13 cellular contexts compared by ENCODE assay signal in genomic region chr9:137460363-137461315, GRCh38. TPM values are rescaled to one million over a fixed set of nuclear protein-coding genes. Genes with fewer than 3 reads are reported as not detected.
DNase-seq lines count a peak whose midpoint lies in the region; ATAC-seq and TF ChIP-seq lines count a peak whose summit lies in the region.
"Had no signal": no experiment of that assay in that cellular context is flagged by ENCODE, and none has a peak within 500 bp of the region (broad histone marks: within the 10 kb centered on the region; RNA-seq: fewer than 3 reads in every experiment).

No MANE protein-coding gene starts in this region.

- no peak overlapping the region for H4K8ac ChIP-seq in H9 (replicated peaks; ENCODE audit: insufficient read length, low read depth, low read length)

- H2BK120ac ChIP-seq in H9 (ENCODE audit: low read depth, low read length, poor library complexity, severe bottlenecking): no peak overlapping the region

- no peak overlapping the region for H3K23ac ChIP-seq in H9 (ENCODE audit: insufficient read length, low read depth, low read length)

- H3K4me1 ChIP-seq in H9 (ENCODE audit: insufficient read depth, low read length) (no peaks in the 10 kb centered on the region), ovary (ENCODE audit: insufficient read depth) (peaks cover 9% of the 10 kb centered on the region)

- TF ChIP-seq CTCF in CD14-positive monocyte (IDR thresholded peaks at IDR 0.05) (no peak), H9 (conservative IDR thresholded peaks at IDR 0.05) (no peak), ovary (IDR thresholded peaks at IDR 0.05) (no peak)

- intact Hi-C loops in CD14-positive monocyte (cut with micrococcal nuclease): loop anchor here in 1 of 2 donors (10.0 kb wide), 1 partner anchor 144 kb away; the partner anchor contains the start of gene ARRDC1
- intact Hi-C loops in dendritic cell treated with granulocyte-macrophage colony-stimulating factor and Interleukin-4, amounts not matched to agents 40 ng/mL and 50 ng/mL, for 4 days (cut with micrococcal nuclease): no loop called here
- intact Hi-C loops in ovary (cut with DNase I): no loop called here

- H3K4me3 ChIP-seq in ovary: no peak overlapping the region

- H3K56ac ChIP-seq in H9 (ENCODE audit: insufficient read length, low read depth, low read length): no peak overlapping the region

- peaks cover 3% of the 10 kb centered on the region for H3K4me1 Mint-ChIP-seq in CD14-positive monocyte
- H3K4me1 Mint-ChIP-seq in H9: peaks cover 0 to 4% of the 10 kb centered on the region in 2 experiments; a peak in 1 of 4 replicates
- peaks cover 38% of the 10 kb centered on the region for H3K4me1 Mint-ChIP-seq in dendritic cell treated with granulocyte-macrophage colony-stimulating factor and Interleukin-4, amounts not matched to agents 40 ng/mL and 50 ng/mL, for 4 days (ENCODE audit: low read depth)

- H3K18ac ChIP-seq in H9 (ENCODE audit: insufficient read length, low read depth, low read length): no peak overlapping the region

- no peaks in the 10 kb centered on the region for H3K79me1 ChIP-seq in H9 (ENCODE audit: insufficient read depth, low read depth, low read length, poor library complexity, severe bottlenecking)

- H4K91ac ChIP-seq in H9 (ENCODE audit: insufficient read length, low read depth, low read length): no peak overlapping the region

- DNase-seq in CD14-positive monocyte (ENCODE audit: low spot score) (peak; percentile 48), H9 (peak; percentile 28), ovary (peak; percentile 22 to 54 (median 46)), NCI-H226 (no peak), G401 (ENCODE audit: low spot score) (no peak)
- DNase-seq: activated CD4-positive, alpha-beta T cell treated with anti-CD3 and anti-CD28 coated beads, Interleukin-2, amount 50 U/mL, for 1 hour; amniotic stem cell; Calu3; SW 1271 had no signal

- H3K27me3 ChIP-seq in H9 (ENCODE audit: insufficient read depth, low read length): no peaks in the 10 kb centered on the region; the same call in 1 of the 2 replicates
- H3K27me3 ChIP-seq in ovary: no peaks in the 10 kb centered on the region

- H3K36me3 Mint-ChIP-seq in CD14-positive monocyte (peaks cover 10 to 15% of the 10 kb centered on the region in 2 donors), H9 (ENCODE audit: insufficient read depth in 1 of 3, low read depth in 3 of 3) (peaks cover 0 to 16% (median 11%) of the 10 kb centered on the region in 3 experiments; a peak in 4 of 7 replicates)
- peaks cover 22% of the 10 kb centered on the region for H3K36me3 Mint-ChIP-seq in dendritic cell treated with granulocyte-macrophage colony-stimulating factor and Interleukin-4, amounts not matched to agents 40 ng/mL and 50 ng/mL, for 4 days (ENCODE audit: low read depth)

- H3K27ac Mint-ChIP-seq in CD14-positive monocyte: peak overlapping the region in 1 of 7 donors; percentile 46
- no peak overlapping the region for H3K27ac Mint-ChIP-seq in H9
- peak overlapping the region; percentile 79 for H3K27ac Mint-ChIP-seq in dendritic cell treated with granulocyte-macrophage colony-stimulating factor and Interleukin-4, amounts not matched to agents 40 ng/mL and 50 ng/mL, for 4 days

- H2BK12ac ChIP-seq in H9 (ENCODE audit: insufficient read length, low read depth, low read length): no peak overlapping the region

- no peak overlapping the region for H2AFZ ChIP-seq in H9 (ENCODE audit: low read length)

- H3K27me3 Mint-ChIP-seq in CD14-positive monocyte (ENCODE audit: low read depth in 3 of 3): peaks cover 5 to 21% (median 11%) of the 10 kb centered on the region in 3 donors
- H3K27me3 Mint-ChIP-seq in H9 (ENCODE audit: low read depth): peaks cover 30% of the 10 kb centered on the region
- peaks cover 37% of the 10 kb centered on the region for H3K27me3 Mint-ChIP-seq in dendritic cell treated with granulocyte-macrophage colony-stimulating factor and Interleukin-4, amounts not matched to agents 40 ng/mL and 50 ng/mL, for 4 days

- no peak for ATAC-seq in GM21717 (IDR thresholded peaks at IDR 0.05; ENCODE audit: unreplicated experiment)

- H3K4me3 Mint-ChIP-seq in CD14-positive monocyte (no peak overlapping the region), H9 (no peak overlapping the region)
- H3K4me3 Mint-ChIP-seq in dendritic cell treated with granulocyte-macrophage colony-stimulating factor and Interleukin-4, amounts not matched to agents 40 ng/mL and 50 ng/mL, for 4 days: no peak overlapping the region

- no peak overlapping the region for H2AK5ac ChIP-seq in H9 (ENCODE audit: insufficient read length, low read length)

- no CpG with 5 or more reads among the region's 31 CpGs for WGBS in H9 (ENCODE audit: extremely low coverage, insufficient read length, low lambda C conversion rate)
- WGBS in ovary, 3 donors: 93 to 94% (median 93%) methylated on average over 30 to 31 of the region's 31 CpGs

- no peak overlapping the region for H3K4ac ChIP-seq in H9 (ENCODE audit: low read depth, low read length)

- no peaks in the 10 kb centered on the region for H3K79me2 ChIP-seq in H9 (ENCODE audit: insufficient read depth, low read length)

- no peak for TF ChIP-seq EP300 in ovary (IDR thresholded peaks at IDR 0.05)

- no peak overlapping the region for H4K5ac ChIP-seq in H9 (ENCODE audit: insufficient read length, low read depth, low read length)

- H3K14ac ChIP-seq in H9 (ENCODE audit: insufficient read depth, low read length): no peak overlapping the region

- no peak overlapping the region for H3K9ac ChIP-seq in H9 (ENCODE audit: extremely low read depth, insufficient read length, low read length)

- no peaks in the 10 kb centered on the region for H3K36me3 ChIP-seq in ovary

- H3T11ph ChIP-seq in H9 (ENCODE audit: low read length): no peak overlapping the region

- in situ Hi-C loops in G401 (cut with HindIII; ENCODE audit: low sequenced_read_pairs): no loop called here

- no peak overlapping the region for H2BK20ac ChIP-seq in H9 (ENCODE audit: low read depth, low read length, poor library complexity, severe bottlenecking)

- H3K9me3 ChIP-seq in H9 (ENCODE audit: control insufficient read depth, low read depth, low read length): no peaks in the 10 kb centered on the region
- H3K9me3 ChIP-seq in ovary: no peaks in the 10 kb centered on the region

- no peak overlapping the region; the same call in 1 of the 2 replicates for H2BK15ac ChIP-seq in H9 (ENCODE audit: low read depth, low read length)

- peaks cover 9% of the 10 kb centered on the region for H3K23me2 ChIP-seq in H9 (ENCODE audit: insufficient read length, low read depth, low read length, poor library complexity, severe bottlenecking)

- H2BK5ac ChIP-seq in H9 (ENCODE audit: insufficient read length, low read length): no peak overlapping the region

- H3K27ac ChIP-seq in H9 (ENCODE audit: insufficient read length, low read depth, low read length): no peak overlapping the region
- H3K27ac ChIP-seq in ovary: no peak overlapping the region

- H3K9me3 Mint-ChIP-seq in CD14-positive monocyte (peaks cover 0 to 14% (median 7%) of the 10 kb centered on the region in 7 donors), H9 (no peaks in the 10 kb centered on the region)
- H3K9me3 Mint-ChIP-seq in dendritic cell treated with granulocyte-macrophage colony-stimulating factor and Interleukin-4, amounts not matched to agents 40 ng/mL and 50 ng/mL, for 4 days: no peaks in the 10 kb centered on the region

- peaks cover 3% of the 10 kb centered on the region for H4K20me1 ChIP-seq in H9 (ENCODE audit: control insufficient read depth, insufficient read depth, insufficient read length)

- H3K4me2 ChIP-seq in H9 (ENCODE audit: insufficient read depth, insufficient read length, low read length): no peak overlapping the region

- TF ChIP-seq POLR2A in ovary (IDR thresholded peaks at IDR 0.05): no peak

RNA-seq across cellular contexts. Expression of gene NSMF, which starts 1.5 kb away (rescaled TPM):
- polyA plus RNA-seq in CD14-positive monocyte: 1 to 10 TPM; 4.6 to 5.3 TPM
- 46.3 and 51.0 TPM in 2 replicates for total RNA-seq in H9 (2021)
- 10 to 100 TPM; 22.9 to 50.3 (median 35.4) TPM for total RNA-seq in ovary
- 10 to 100 TPM; 24.0 to 29.5 TPM for polyA plus RNA-seq in ovary
- total RNA-seq in G401 (2014; rRNA removed; shearing (Covaris generic)): 76.9 and 96.6 TPM in 2 replicates

RNA-seq across cellular contexts. Expression of gene ENTPD8, which starts 19.5 kb away (rescaled TPM):
- polyA plus RNA-seq in CD14-positive monocyte: not detected
- total RNA-seq in H9 (2021): 0.77 and 0.90 TPM in 2 replicates
- under 1 TPM in 5 of 7 donors, not detected in 2; 0.10 to 0.57 (median 0.24) TPM for total RNA-seq in ovary
- polyA plus RNA-seq in ovary: under 1 TPM in 1 of 2 donors, not detected in 1; 0.11 TPM
- 1.6 and 1.9 TPM in 2 replicates for total RNA-seq in G401 (2014; rRNA removed; shearing (Covaris generic))
- total RNA-seq: M059J, mononuclear cell had no signal

RNA-seq across cellular contexts. Expression of gene NOXA1, which starts 37.4 kb away (rescaled TPM):
- polyA plus RNA-seq in CD14-positive monocyte: 1 to 10 TPM; 1.3 to 1.6 TPM
- total RNA-seq in H9 (2021): 1.8 and 2.0 TPM in 2 replicates
- total RNA-seq in ovary: 10 to 100 TPM in 5 of 7 donors, 1 to 10 TPM in 2; 8.5 to 18.5 (median 13.8) TPM
- polyA plus RNA-seq in ovary: 1 to 10 TPM in 1 of 2 donors, not detected in 1; 7.1 TPM
- 0.18 TPM in 1 of 2 replicates, not detected in the other for total RNA-seq in G401 (2014; rRNA removed; shearing (Covaris generic))
- total RNA-seq: M059J had no signal

RNA-seq across cellular contexts. Expression of gene EXD3, which starts 37.7 kb away (rescaled TPM):
- polyA plus RNA-seq in CD14-positive monocyte: 1 to 10 TPM; 2.0 to 3.0 TPM
- 13.5 and 15.3 TPM in 2 replicates for total RNA-seq in H9 (2021)
- 10 to 100 TPM; 19.5 to 30.6 (median 26.2) TPM for total RNA-seq in ovary
- 10 to 100 TPM in 1 of 2 donors, 1 to 10 TPM in 1; 1.0 to 19.4 TPM for polyA plus RNA-seq in ovary
- 4.8 and 7.9 TPM in 2 replicates for total RNA-seq in G401 (2014; rRNA removed; shearing (Covaris generic))

Comparison
In these comparisons a context has a peak if more than half of its experiments do, and no peak if none do; other contexts are left out.
1. DNase-seq: peak in CD14-positive monocyte (single experiment), H9 (single experiment) and ovary (5 of 5); none in NCI-H226 (single experiment) and G401 (single experiment).